In genomic region chr15:78075490-78076230, GRCh38 we compare ENCODE assay signal across 8 cellular contexts. TPM values are rescaled to one million over a fixed set of nuclear protein-coding genes. Genes with fewer than 3 reads are reported as not detected.
DNase-seq lines count a peak whose midpoint lies in the region; ATAC-seq and TF ChIP-seq lines count a peak whose summit lies in the region.

No MANE protein-coding gene starts in this region.

- H3K4me1 ChIP-seq in gastrocnemius medialis, result peaks cover 33 to 43% of the 10 kb centered on the region in 2 donors

- no peaks in the 10 kb centered on the region for H3K36me3 ChIP-seq in gastrocnemius medialis

- in situ Hi-C loops in astrocyte of the cerebellum (cut with HindIII; ENCODE audit: low sequenced_read_pairs) (no loop called here), gastrocnemius medialis (cut with MboI; ENCODE audit: low sequenced_read_pairs in 4 of 4) (no loop called here)

- no peaks in the 10 kb centered on the region for H3K9me3 ChIP-seq in gastrocnemius medialis

- intact Hi-C loops in gastrocnemius medialis (cut with DNase I; ENCODE audit: low total_unique reads), result loop anchor here (2.0 kb wide), 1 partner anchor 71 kb away; no protein-coding TSS in a partner anchor

- H3K4me3 ChIP-seq in NB4 (ENCODE audit: low read depth, low read length) (peak overlapping the region; percentile 97), astrocyte of the cerebellum (ENCODE audit: low read depth, low read length) (peak overlapping the region; percentile 72), gastrocnemius medialis (peak overlapping the region; percentile 80 to 89 (median 82))

- peak overlapping the region; percentile 65 to 83 (median 79) for H3K27ac ChIP-seq in gastrocnemius medialis

- no peaks in the 10 kb centered on the region for H3K27me3 ChIP-seq in gastrocnemius medialis

- no peak for TF ChIP-seq POLR2A in NB4 (IDR thresholded peaks at IDR 0.05; ENCODE audit: extremely low read depth, insufficient read length)
- no peak for TF ChIP-seq POLR2A in gastrocnemius medialis (IDR thresholded peaks at IDR 0.05)
- no peak for TF ChIP-seq POLR2A in erythroblast (IDR thresholded peaks at IDR 0.05; ENCODE audit: low read length)

- TF ChIP-seq CTCF in NB4 (IDR thresholded peaks at IDR 0.05; ENCODE audit: low read depth, low read length), result no peak
- no peak for TF ChIP-seq CTCF in astrocyte of the cerebellum (IDR thresholded peaks at IDR 0.05; ENCODE audit: low read depth, low read length, missing control alignments)
- TF ChIP-seq CTCF in gastrocnemius medialis (IDR thresholded peaks at IDR 0.05 in 4 of 5, conservative IDR thresholded peaks at IDR 0.05 in 1 of 5), result no peak

- DNase-seq in ELF-1 (ENCODE audit: low read depth, low spot score), result peak; percentile 96
- DNase-seq in NB4 (ENCODE audit: low read depth), result peak; percentile 44
- peak; percentile 77 for DNase-seq in astrocyte of the cerebellum (ENCODE audit: low read depth)
- DNase-seq in iPS DF 19.7 (ENCODE audit: low read depth, low spot score), result peak; percentile 42
- peak in 1 of 2 donors; percentile 35 for DNase-seq in gastrocnemius medialis
- no peak for DNase-seq in erythroblast (lab: John Stamatoyannopoulos, UW)
- no peak for DNase-seq in activated CD4-positive, alpha-beta T cell treated with anti-CD3 and anti-CD28 coated beads for 48 hours

- peak in 1 of 2 donors; percentile 40 for ATAC-seq in gastrocnemius medialis
- ATAC-seq in GM21360 (IDR thresholded peaks at IDR 0.05; ENCODE audit: unreplicated experiment), result no peak

RNA-seq across cellular contexts. Expression of gene TBC1D2B, which starts 1.9 kb away (rescaled TPM):
- 1 to 10 TPM; 4.7 to 9.6 (median 8.1) TPM for total RNA-seq in gastrocnemius medialis

RNA-seq across cellular contexts. Expression of gene SH2D7, which starts 16.7 kb away (rescaled TPM):
- total RNA-seq in gastrocnemius medialis, result not detected

RNA-seq across cellular contexts. Expression of gene CIB2, which starts 55.6 kb away (rescaled TPM):
- total RNA-seq in gastrocnemius medialis, result 10 to 100 TPM in 1 of 4 donors, 1 to 10 TPM in 3; 5.6 to 14.4 (median 6.7) TPM

Comparison
In these comparisons a context has a peak if more than half of its experiments do, and no peak if none do; other contexts are left out.
1. DNase-seq: peak in ELF-1 (single experiment), NB4 (single experiment), astrocyte of the cerebellum (single experiment) and iPS DF 19.7 (single experiment); none in erythroblast (0 of 2) and activated CD4-positive, alpha-beta T cell treated with anti-CD3 and anti-CD28 coated beads for 48 hours (single experiment).
2. Peak in every context shown above with its lines, with median percentiles within 50 percentile points of each other: H3K4me3 ChIP-seq.